1 cellular context compared by ENCODE assay signal in genomic region chr3:47848599-47849117, GRCh38.
A peak's percentile ranks its signal among the peaks of the same experiment; 100 is the strongest.
TF ChIP-seq lines count a peak whose summit lies in the region.

No MANE protein-coding gene starts in this region.

TF ChIP-seq in K562, 482 proteins besides CTCF, POLR2A, EP300 and RAD21:
- TF ChIP-seq RBM39 (optimal IDR thresholded peaks at IDR 0.05; ENCODE audit: low read depth, low read length) (peak; percentile 22), PML (IDR thresholded peaks at IDR 0.05; ENCODE audit: low read length) (0 out of 2 replicates have a peak, but pooled peaks have one; percentile 9), TAF1 (IDR thresholded peaks at IDR 0.05; ENCODE audit: control insufficient read depth, extremely low read depth, insufficient read depth, low read length, severe bottlenecking) (no peak), ELF1 (tag; IDR thresholded peaks at IDR 0.05) (no peak), POLR2B (IDR thresholded peaks at IDR 0.05; ENCODE audit: low read depth, partially characterized antibody) (peak; percentile 2), POLR2G (IDR thresholded peaks at IDR 0.05; ENCODE audit: low read depth, low read length) (peak; percentile 76), SUPT5H (IDR thresholded peaks at IDR 0.05) (peak; percentile 35; the same call in 1 of the 2 replicates), RBM22 (IDR thresholded peaks at IDR 0.05; ENCODE audit: low read depth, low read length, poor library complexity, severe bottlenecking) (peak; percentile 81)
